Comparison of ENCODE assay signal across 1 cellular context in the genomic region with DNA sequence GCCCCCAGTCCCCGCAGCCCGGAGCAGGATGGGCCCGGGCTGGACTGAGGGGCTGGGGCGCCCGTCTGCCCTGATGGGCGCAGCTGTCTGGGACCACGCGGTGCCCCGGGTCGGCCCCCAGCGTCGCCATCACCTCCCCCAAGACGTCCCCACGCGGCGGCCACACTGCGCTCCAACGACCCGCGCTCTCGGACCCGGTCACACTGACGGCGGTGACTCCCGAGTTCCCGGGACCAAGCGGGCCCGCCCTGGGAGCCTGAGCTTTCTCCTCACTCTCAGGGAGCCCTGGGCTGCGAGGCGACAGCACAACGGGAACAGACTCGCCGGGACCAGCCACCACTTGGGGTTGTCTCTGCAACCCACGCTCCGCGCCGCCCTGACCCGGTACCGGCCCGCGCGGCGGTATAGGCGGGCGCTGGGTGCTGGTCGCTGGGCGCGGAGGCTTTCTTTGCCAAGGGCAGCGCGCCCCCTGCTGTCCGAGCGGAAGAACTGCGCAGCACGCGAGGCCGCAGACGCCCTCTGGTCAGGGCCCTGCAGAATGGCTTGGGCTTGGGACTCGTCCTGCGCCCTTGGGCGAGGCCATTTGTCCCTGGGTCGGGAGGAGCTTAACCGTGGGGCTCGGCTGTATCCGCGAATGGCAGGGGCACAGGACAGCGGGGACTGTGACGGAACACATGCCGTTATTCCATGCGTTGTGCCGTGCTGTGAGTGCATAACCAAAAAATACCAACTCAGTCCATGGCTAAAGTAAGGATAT.
TF ChIP-seq lines count a peak whose summit lies in the region.

No MANE protein-coding gene starts in this region.

TF ChIP-seq in HepG2, 621 proteins besides CTCF, POLR2A, EP300 and RAD21 (continued from another document and continues in another):
- TF ChIP-seq, protein P1, sequence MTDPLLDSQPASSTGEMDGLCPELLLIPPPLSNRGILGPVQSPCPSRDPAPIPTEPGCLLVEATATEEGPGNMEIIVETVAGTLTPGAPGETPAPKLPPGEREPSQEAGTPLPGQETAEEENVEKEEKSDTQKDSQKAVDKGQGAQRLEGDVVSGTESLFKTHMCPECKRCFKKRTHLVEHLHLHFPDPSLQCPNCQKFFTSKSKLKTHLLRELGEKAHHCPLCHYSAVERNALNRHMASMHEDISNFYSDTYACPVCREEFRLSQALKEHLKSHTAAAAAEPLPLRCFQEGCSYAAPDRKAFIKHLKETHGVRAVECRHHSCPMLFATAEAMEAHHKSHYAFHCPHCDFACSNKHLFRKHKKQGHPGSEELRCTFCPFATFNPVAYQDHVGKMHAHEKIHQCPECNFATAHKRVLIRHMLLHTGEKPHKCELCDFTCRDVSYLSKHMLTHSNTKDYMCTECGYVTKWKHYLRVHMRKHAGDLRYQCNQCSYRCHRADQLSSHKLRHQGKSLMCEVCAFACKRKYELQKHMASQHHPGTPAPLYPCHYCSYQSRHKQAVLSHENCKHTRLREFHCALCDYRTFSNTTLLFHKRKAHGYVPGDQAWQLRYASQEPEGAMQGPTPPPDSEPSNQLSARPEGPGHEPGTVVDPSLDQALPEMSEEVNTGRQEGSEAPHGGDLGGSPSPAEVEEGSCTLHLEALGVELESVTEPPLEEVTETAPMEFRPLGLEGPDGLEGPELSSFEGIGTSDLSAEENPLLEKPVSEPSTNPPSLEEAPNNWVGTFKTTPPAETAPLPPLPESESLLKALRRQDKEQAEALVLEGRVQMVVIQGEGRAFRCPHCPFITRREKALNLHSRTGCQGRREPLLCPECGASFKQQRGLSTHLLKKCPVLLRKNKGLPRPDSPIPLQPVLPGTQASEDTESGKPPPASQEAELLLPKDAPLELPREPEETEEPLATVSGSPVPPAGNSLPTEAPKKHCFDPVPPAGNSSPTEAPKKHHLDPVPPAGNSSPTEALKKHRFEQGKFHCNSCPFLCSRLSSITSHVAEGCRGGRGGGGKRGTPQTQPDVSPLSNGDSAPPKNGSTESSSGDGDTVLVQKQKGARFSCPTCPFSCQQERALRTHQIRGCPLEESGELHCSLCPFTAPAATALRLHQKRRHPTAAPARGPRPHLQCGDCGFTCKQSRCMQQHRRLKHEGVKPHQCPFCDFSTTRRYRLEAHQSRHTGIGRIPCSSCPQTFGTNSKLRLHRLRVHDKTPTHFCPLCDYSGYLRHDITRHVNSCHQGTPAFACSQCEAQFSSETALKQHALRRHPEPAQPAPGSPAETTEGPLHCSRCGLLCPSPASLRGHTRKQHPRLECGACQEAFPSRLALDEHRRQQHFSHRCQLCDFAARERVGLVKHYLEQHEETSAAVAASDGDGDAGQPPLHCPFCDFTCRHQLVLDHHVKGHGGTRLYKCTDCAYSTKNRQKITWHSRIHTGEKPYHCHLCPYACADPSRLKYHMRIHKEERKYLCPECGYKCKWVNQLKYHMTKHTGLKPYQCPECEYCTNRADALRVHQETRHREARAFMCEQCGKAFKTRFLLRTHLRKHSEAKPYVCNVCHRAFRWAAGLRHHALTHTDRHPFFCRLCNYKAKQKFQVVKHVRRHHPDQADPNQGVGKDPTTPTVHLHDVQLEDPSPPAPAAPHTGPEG (CRISPR knock-in tag; IDR thresholded peaks at IDR 0.05) = 0 out of 2 replicates have a peak, but pooled peaks have one; percentile 41
- 0 out of 2 replicates have a peak, but pooled peaks have one; percentile 57 for TF ChIP-seq CREBL2 (CRISPR knock-in tag; IDR thresholded peaks at IDR 0.05; ENCODE audit: borderline replicate concordance)
- TF ChIP-seq PLSCR1 (CRISPR knock-in tag; IDR thresholded peaks at IDR 0.05; ENCODE audit: borderline replicate concordance) = no peak
- peak; percentile 68 for TF ChIP-seq ZNF770 (CRISPR knock-in tag; IDR thresholded peaks at IDR 0.05)
- no peak for TF ChIP-seq DDIT3 (CRISPR knock-in tag; IDR thresholded peaks at IDR 0.05)
- TF ChIP-seq ZNF674 (CRISPR knock-in tag; IDR thresholded peaks at IDR 0.05; ENCODE audit: low read depth) = no peak
- TF ChIP-seq ZNF337 (CRISPR knock-in tag; IDR thresholded peaks at IDR 0.05; ENCODE audit: borderline replicate concordance, low read depth) = no peak
- TF ChIP-seq SIX4 (CRISPR knock-in tag; IDR thresholded peaks at IDR 0.05) = 0 out of 2 replicates have a peak, but pooled peaks have one; percentile 22
- TF ChIP-seq ZNF878 (CRISPR knock-in tag; IDR thresholded peaks at IDR 0.05) = no peak
- 0 out of 2 replicates have a peak, but pooled peaks have one; percentile 37 for TF ChIP-seq ZNF552 (CRISPR knock-in tag; IDR thresholded peaks at IDR 0.05; ENCODE audit: borderline replicate concordance)
- TF ChIP-seq CBX5 (CRISPR knock-in tag; IDR thresholded peaks at IDR 0.05; ENCODE audit: borderline replicate concordance) = peak; percentile 65; the same call in 1 of the 2 replicates
- TF ChIP-seq, protein P2, sequence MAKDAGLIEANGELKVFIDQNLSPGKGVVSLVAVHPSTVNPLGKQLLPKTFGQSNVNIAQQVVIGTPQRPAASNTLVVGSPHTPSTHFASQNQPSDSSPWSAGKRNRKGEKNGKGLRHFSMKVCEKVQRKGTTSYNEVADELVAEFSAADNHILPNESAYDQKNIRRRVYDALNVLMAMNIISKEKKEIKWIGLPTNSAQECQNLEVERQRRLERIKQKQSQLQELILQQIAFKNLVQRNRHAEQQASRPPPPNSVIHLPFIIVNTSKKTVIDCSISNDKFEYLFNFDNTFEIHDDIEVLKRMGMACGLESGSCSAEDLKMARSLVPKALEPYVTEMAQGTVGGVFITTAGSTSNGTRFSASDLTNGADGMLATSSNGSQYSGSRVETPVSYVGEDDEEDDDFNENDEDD (CRISPR knock-in tag; IDR thresholded peaks at IDR 0.05; ENCODE audit: borderline replicate concordance) = peak; percentile 68; the same call in 1 of the 2 replicates
- peak; percentile 81; the same call in 1 of the 2 replicates for TF ChIP-seq ZNF619 (CRISPR knock-in tag; IDR thresholded peaks at IDR 0.05)
- 0 out of 2 replicates have a peak, but pooled peaks have one; percentile 13 for TF ChIP-seq SP5 (CRISPR knock-in tag; IDR thresholded peaks at IDR 0.05; ENCODE audit: borderline replicate concordance, low read depth)
- TF ChIP-seq ZNF468 (CRISPR knock-in tag; IDR thresholded peaks at IDR 0.05) = no peak
- TF ChIP-seq NFKBIZ (CRISPR knock-in tag; IDR thresholded peaks at IDR 0.05) = no peak
- TF ChIP-seq ZNF10 (CRISPR knock-in tag; IDR thresholded peaks at IDR 0.05; ENCODE audit: borderline replicate concordance, low read depth) = no peak
- no peak for TF ChIP-seq ZNF101 (CRISPR knock-in tag; IDR thresholded peaks at IDR 0.05; ENCODE audit: borderline replicate concordance, low read depth)
- TF ChIP-seq NFIB (CRISPR knock-in tag; IDR thresholded peaks at IDR 0.05; ENCODE audit: borderline replicate concordance) = 0 out of 2 replicates have a peak, but pooled peaks have one; percentile 88
- TF ChIP-seq MXD4 (CRISPR knock-in tag; IDR thresholded peaks at IDR 0.05) = peak; percentile 52; the same call in 1 of the 2 replicates
- TF ChIP-seq MAF1 (CRISPR knock-in tag; IDR thresholded peaks at IDR 0.05; ENCODE audit: borderline replicate concordance) = no peak
- peak; percentile 63; the same call in 1 of the 2 replicates for TF ChIP-seq ZBTB7B (CRISPR knock-in tag; IDR thresholded peaks at IDR 0.05)
- no peak for TF ChIP-seq ZNF839 (CRISPR knock-in tag; IDR thresholded peaks at IDR 0.05; ENCODE audit: borderline replicate concordance)
- TF ChIP-seq, protein P3, sequence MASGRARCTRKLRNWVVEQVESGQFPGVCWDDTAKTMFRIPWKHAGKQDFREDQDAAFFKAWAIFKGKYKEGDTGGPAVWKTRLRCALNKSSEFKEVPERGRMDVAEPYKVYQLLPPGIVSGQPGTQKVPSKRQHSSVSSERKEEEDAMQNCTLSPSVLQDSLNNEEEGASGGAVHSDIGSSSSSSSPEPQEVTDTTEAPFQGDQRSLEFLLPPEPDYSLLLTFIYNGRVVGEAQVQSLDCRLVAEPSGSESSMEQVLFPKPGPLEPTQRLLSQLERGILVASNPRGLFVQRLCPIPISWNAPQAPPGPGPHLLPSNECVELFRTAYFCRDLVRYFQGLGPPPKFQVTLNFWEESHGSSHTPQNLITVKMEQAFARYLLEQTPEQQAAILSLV (CRISPR knock-in tag; IDR thresholded peaks at IDR 0.05; ENCODE audit: borderline replicate concordance) = no peak
- TF ChIP-seq PPARG (CRISPR knock-in tag; conservative IDR thresholded peaks at IDR 0.05) = 0 out of 2 replicates have a peak, but pooled peaks have one; percentile 16
- TF ChIP-seq KDM3A (CRISPR knock-in tag; IDR thresholded peaks at IDR 0.05; ENCODE audit: low read depth) = peak; percentile 96; the same call in 1 of the 2 replicates
- no peak for TF ChIP-seq RCOR2 (CRISPR knock-in tag; IDR thresholded peaks at IDR 0.05)
- no peak; the same call in 1 of the 2 replicates for TF ChIP-seq MYNN (CRISPR knock-in tag; IDR thresholded peaks at IDR 0.05; ENCODE audit: low read depth)
- TF ChIP-seq ZNF546 (CRISPR knock-in tag; conservative IDR thresholded peaks at IDR 0.05) = no peak; the same call in 1 of the 2 replicates
- TF ChIP-seq, protein P4, sequence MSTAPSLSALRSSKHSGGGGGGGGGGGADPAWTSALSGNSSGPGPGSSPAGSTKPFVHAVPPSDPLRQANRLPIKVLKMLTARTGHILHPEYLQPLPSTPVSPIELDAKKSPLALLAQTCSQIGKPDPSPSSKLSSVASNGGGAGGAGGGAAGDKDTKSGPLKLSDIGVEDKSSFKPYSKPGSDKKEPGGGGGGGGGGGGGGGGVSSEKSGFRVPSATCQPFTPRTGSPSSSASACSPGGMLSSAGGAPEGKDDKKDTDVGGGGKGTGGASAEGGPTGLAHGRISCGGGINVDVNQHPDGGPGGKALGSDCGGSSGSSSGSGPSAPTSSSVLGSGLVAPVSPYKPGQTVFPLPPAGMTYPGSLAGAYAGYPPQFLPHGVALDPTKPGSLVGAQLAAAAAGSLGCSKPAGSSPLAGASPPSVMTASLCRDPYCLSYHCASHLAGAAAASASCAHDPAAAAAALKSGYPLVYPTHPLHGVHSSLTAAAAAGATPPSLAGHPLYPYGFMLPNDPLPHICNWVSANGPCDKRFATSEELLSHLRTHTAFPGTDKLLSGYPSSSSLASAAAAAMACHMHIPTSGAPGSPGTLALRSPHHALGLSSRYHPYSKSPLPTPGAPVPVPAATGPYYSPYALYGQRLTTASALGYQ (CRISPR knock-in tag; IDR thresholded peaks at IDR 0.05) = peak; percentile 60; the same call in 1 of the 2 replicates
- peak; percentile 77; the same call in 1 of the 2 replicates for TF ChIP-seq FOXC1 (CRISPR knock-in tag; IDR thresholded peaks at IDR 0.05; ENCODE audit: borderline replicate concordance)
- TF ChIP-seq MIXL1 (CRISPR knock-in tag; IDR thresholded peaks at IDR 0.05) = 0 out of 2 replicates have a peak, but pooled peaks have one; percentile 36
- TF ChIP-seq NR2F6 (IDR thresholded peaks at IDR 0.05) = no peak
- peak; percentile 36; the same call in 1 of the 2 replicates for TF ChIP-seq NR2F6 (CRISPR knock-in tag; IDR thresholded peaks at IDR 0.05)
- TF ChIP-seq HDAC6 (IDR thresholded peaks at IDR 0.05; ENCODE audit: low read depth, low read length) = no peak
- no peak for TF ChIP-seq MAFK (conservative IDR thresholded peaks at IDR 0.05 in 1 of 2, IDR thresholded peaks at IDR 0.05 in 1 of 2; ENCODE audit: low read length in 2 of 2)
- peak; percentile 97; the same call in 1 of the 2 replicates for TF ChIP-seq MTF2 (CRISPR knock-in tag; IDR thresholded peaks at IDR 0.05; ENCODE audit: borderline replicate concordance)
- TF ChIP-seq, protein P5, sequence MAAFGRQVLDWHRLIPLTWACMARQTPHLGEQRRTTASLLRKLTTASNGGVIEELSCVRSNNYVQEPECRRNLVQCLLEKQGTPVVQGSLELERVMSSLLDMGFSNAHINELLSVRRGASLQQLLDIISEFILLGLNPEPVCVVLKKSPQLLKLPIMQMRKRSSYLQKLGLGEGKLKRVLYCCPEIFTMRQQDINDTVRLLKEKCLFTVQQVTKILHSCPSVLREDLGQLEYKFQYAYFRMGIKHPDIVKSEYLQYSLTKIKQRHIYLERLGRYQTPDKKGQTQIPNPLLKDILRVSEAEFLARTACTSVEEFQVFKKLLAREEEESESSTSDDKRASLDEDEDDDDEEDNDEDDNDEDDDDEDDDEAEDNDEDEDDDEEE (CRISPR knock-in tag; IDR thresholded peaks at IDR 0.05) = 0 out of 2 replicates have a peak, but pooled peaks have one; percentile 75
- TF ChIP-seq IKZF1 (IDR thresholded peaks at IDR 0.05) = no peak
- TF ChIP-seq FOXP1 (IDR thresholded peaks at IDR 0.05) = no peak
- no peak for TF ChIP-seq FOXP1 (CRISPR knock-in tag; IDR thresholded peaks at IDR 0.05)
- TF ChIP-seq ZNF484 (CRISPR knock-in tag; IDR thresholded peaks at IDR 0.05; ENCODE audit: borderline replicate concordance, low read depth) = no peak
- TF ChIP-seq FOXA1 (IDR thresholded peaks at IDR 0.05) = no peak
- TF ChIP-seq FOXA1 (CRISPR knock-in tag; IDR thresholded peaks at IDR 0.05) = 0 out of 2 replicates have a peak, but pooled peaks have one; percentile 27
